Comparison of ENCODE assay signal across 17 cellular contexts in genomic region chr1:55069280-55069679, GRCh38. TPM values are rescaled to one million over a fixed set of nuclear protein-coding genes. Genes with fewer than 3 reads are reported as not detected.
A peak's percentile ranks its signal among the peaks of the same experiment; 100 is the strongest.
DNase-seq lines count a peak whose midpoint lies in the region; ATAC-seq, FAIRE-seq and TF ChIP-seq lines count a peak whose summit lies in the region.
"Had no signal": no experiment of that assay in that cellular context is flagged by ENCODE, and none has a peak within 500 bp of the region (broad histone marks: within the 10 kb centered on the region; RNA-seq: fewer than 3 reads in every experiment).

No MANE protein-coding gene starts in this region.

- TF ChIP-seq POLR2A in K562 (conservative IDR thresholded peaks at IDR 0.05): no peak; the same call in none of the 2 replicates
- TF ChIP-seq POLR2A in HepG2 (IDR thresholded peaks at IDR 0.05; ENCODE audit: insufficient read depth in 1 of 2, low read depth in 2 of 2, low read length in 2 of 2): peak in 1 of 2 experiments; percentile 44; a peak in 1 of 4 replicates

- POLR2A ChIA-PET in K562 (lab: Yijun Ruan, JAX): interaction anchor here (0.7 to 1.1 kb wide), 3 partner anchors 12 to 70 kb away, joined by 3 to 4 read pairs (median 4); partner anchors contain the start of gene BSND
- POLR2A ChIA-PET in HepG2 (lab: Yijun Ruan, JAX): no interaction called here

- no peak overlapping the region for H3K4me2 ChIP-seq in K562 (ENCODE audit: insufficient read depth, low read length)
- H3K4me2 ChIP-seq in HepG2 (ENCODE audit: low read depth, low read length): no peak overlapping the region
- H3K4me2 ChIP-seq: PC-9 had no signal

- no peaks in the 10 kb centered on the region for H3K9me1 ChIP-seq in K562 (ENCODE audit: control insufficient read depth, insufficient read depth, low read length)

- FAIRE-seq in K562 (lab: Jason Lieb, UNC) (no peak), HepG2 (lab: Jason Lieb, UNC) (no peak)

- no peak overlapping the region for H3K9ac ChIP-seq in K562 (ENCODE audit: insufficient read depth in 1 of 2, low read depth in 2 of 2, low read length in 2 of 2)
- H3K9ac ChIP-seq in HepG2 (ENCODE audit: insufficient read depth, low read depth, low read length): no peak overlapping the region

- 93% methylated on average over 7 of the region's 7 CpGs for WGBS in K562 (ENCODE audit: insufficient coverage, low coverage, missing lambda C conversion rate)
- WGBS in HepG2 (ENCODE audit: low lambda C conversion rate): 93% methylated on average over 7 of the region's 7 CpGs

- peaks cover 3% of the 10 kb centered on the region; the same call in 1 of the 2 replicates for H4K20me1 ChIP-seq in K562 (replicated peaks; ENCODE audit: control insufficient read depth, insufficient read depth, low read length)
- no peaks in the 10 kb centered on the region for H4K20me1 ChIP-seq in HepG2 (ENCODE audit: insufficient read depth, low read length)

- TF ChIP-seq CTCF in K562 (IDR thresholded peaks at IDR 0.05 in 2 of 3, conservative IDR thresholded peaks at IDR 0.05 in 1 of 3; ENCODE audit: insufficient read depth in 2 of 3, low read depth in 1 of 3, low read length in 3 of 3) (no peak), HepG2 (CRISPR knock-in tag; IDR thresholded peaks at IDR 0.05) (no peak)

- CTCF ChIA-PET in K562 (lab: Yijun Ruan, JAX; ENCODE audit: low intra/inter-chr PET ratio) (no interaction called here), HepG2 (lab: Yijun Ruan, JAX; ENCODE audit: low intra/inter-chr PET ratio, low total read pairs) (no interaction called here)

- in situ Hi-C loops in K562 (cut with MboI) (loop anchor here (5.0 kb wide), 1 partner anchor 33 kb away; no protein-coding TSS in a partner anchor), HepG2 (cut with HindIII; ENCODE audit: extremely low pct_ligation_motif_present, low pct_unique_long_range_greater_than_20kb) (no loop called here)

- no peak for TF ChIP-seq EP300 in K562 (IDR thresholded peaks at IDR 0.05; ENCODE audit: low read length)
- no peak for TF ChIP-seq EP300 in HepG2 (IDR thresholded peaks at IDR 0.05; ENCODE audit: low read depth in 2 of 2, low read length in 2 of 2)
- TF ChIP-seq EP300 in HepG2 (CRISPR knock-in tag; IDR thresholded peaks at IDR 0.05; ENCODE audit: borderline replicate concordance): no peak

- no peak for DNase-seq in stimulated activated naive CD8-positive, alpha-beta T cell treated with anti-CD3 and anti-CD28 coated beads, Interleukin-15, amount 100 ng/mL, for 72 hours
- no peak for DNase-seq in stimulated activated naive CD8-positive, alpha-beta T cell treated with anti-CD3 and anti-CD28 coated beads, Interleukin-15, Interleukin-2, amounts not matched to agents 100 U/mL and 50 U/mL, for 24 hours
- DNase-seq in K562 (ENCODE audit: extremely low read depth in 1 of 4, low spot score in 3 of 4) (no peak), HepG2 (ENCODE audit: low spot score) (no peak), midbrain (lab: John Stamatoyannopoulos, UW) (no peak), DMS53 treated with DMSO at 0.1 percent for 48 hours (lab: John Stamatoyannopoulos, UW; ENCODE audit: unreplicated experiment) (no peak)
- DNase-seq: CD8-positive, alpha-beta T cell; H7; Karpas-422; MM.1S; NCI-H1105; NCI-H1930; NCI-H2171; NCI-H446 treated with DMSO at 0.1 percent for 48 hours; NCI-H748 treated with DMSO at 0.1 percent for 48 hours; PC-9 had no signal

- TF ChIP-seq RAD21 in K562 (CRISPR knock-in tag; conservative IDR thresholded peaks at IDR 0.05 in 1 of 2, IDR thresholded peaks at IDR 0.05 in 1 of 2) (no peak), HepG2 (CRISPR knock-in tag; IDR thresholded peaks at IDR 0.05) (no peak)

- H3K27ac ChIP-seq in K562 (ENCODE audit: extremely low read depth, low read depth, low read length): no peak overlapping the region
- H3K27ac ChIP-seq in HepG2 (ENCODE audit: extremely low read length, insufficient read depth, low read length): no peak overlapping the region
- H3K27ac ChIP-seq: PC-9 had no signal

- H3K27ac Mint-ChIP-seq in stimulated activated naive CD8-positive, alpha-beta T cell treated with anti-CD3 and anti-CD28 coated beads, Interleukin-15, amount 100 ng/mL, for 72 hours: peak overlapping the region; percentile 24 to 64
- H3K27ac Mint-ChIP-seq: CD8-positive, alpha-beta T cell had no signal

- H3K79me2 ChIP-seq in K562 (ENCODE audit: control insufficient read depth, insufficient read depth, low read length): no peaks in the 10 kb centered on the region
- H3K79me2 ChIP-seq in HepG2 (ENCODE audit: insufficient read depth, low read length): no peaks in the 10 kb centered on the region

- H3K27me3 Mint-ChIP-seq in stimulated activated naive CD8-positive, alpha-beta T cell treated with anti-CD3 and anti-CD28 coated beads, Interleukin-15, amount 100 ng/mL, for 72 hours: no peaks in the 10 kb centered on the region

- H3K27me3 ChIP-seq in K562 (ENCODE audit: control insufficient read depth in 2 of 2, insufficient read depth in 2 of 2, low read length in 2 of 2) (no peaks in the 10 kb centered on the region), HepG2 (ENCODE audit: control insufficient read depth in 1 of 2, insufficient read depth in 2 of 2, low read length in 2 of 2) (no peaks in the 10 kb centered on the region)

- H2AFZ ChIP-seq in K562 (ENCODE audit: low read depth, low read length): no peak overlapping the region
- H2AFZ ChIP-seq in HepG2 (ENCODE audit: low read length): no peak overlapping the region
- H2AFZ ChIP-seq: PC-9 had no signal

- no peak overlapping the region for H3K4me3 ChIP-seq in K562
- no peak overlapping the region for H3K4me3 ChIP-seq in HepG2 (replicated peaks in 1 of 3; ENCODE audit: insufficient read depth in 1 of 3, low read depth in 2 of 3, low read length in 3 of 3)
- H3K4me3 ChIP-seq: PC-9 had no signal

- ATAC-seq in stimulated activated naive CD8-positive, alpha-beta T cell treated with anti-CD3 and anti-CD28 coated beads, Interleukin-15, amount 100 ng/mL, for 72 hours: no peak
- no peak for ATAC-seq in stimulated activated naive CD8-positive, alpha-beta T cell treated with anti-CD3 and anti-CD28 coated beads, Interleukin-15, Interleukin-2, amounts not matched to agents 100 U/mL and 50 U/mL, for 24 hours
- ATAC-seq in K562 (no peak), HepG2 (no peak; the same call in 2 of the 3 replicates), GM21717 (IDR thresholded peaks at IDR 0.05; ENCODE audit: unreplicated experiment) (no peak)
- ATAC-seq: CD8-positive, alpha-beta T cell had no signal

- peaks cover 22% of the 10 kb centered on the region for H3K4me1 Mint-ChIP-seq in stimulated activated naive CD8-positive, alpha-beta T cell treated with anti-CD3 and anti-CD28 coated beads, Interleukin-15, amount 100 ng/mL, for 72 hours

- H3K36me3 ChIP-seq in K562 (ENCODE audit: control insufficient read depth, insufficient read depth, low read length) (peaks cover 95% of the 10 kb centered on the region), HepG2 (replicated peaks in 1 of 2; ENCODE audit: control insufficient read depth in 1 of 2, insufficient read depth in 2 of 2, low read length in 2 of 2) (peaks cover 27 to 59% of the 10 kb centered on the region in 2 experiments)

- H3K4me1 ChIP-seq in K562 (replicated peaks in 1 of 2; ENCODE audit: control insufficient read depth in 2 of 2, insufficient read depth in 2 of 2, low read length in 2 of 2) (no peaks in the 10 kb centered on the region; a peak in 1 of 5 replicates), HepG2 (ENCODE audit: insufficient read depth, low read length) (peaks cover 15% of the 10 kb centered on the region)

- H3K4me3 Mint-ChIP-seq in stimulated activated naive CD8-positive, alpha-beta T cell treated with anti-CD3 and anti-CD28 coated beads, Interleukin-15, amount 100 ng/mL, for 72 hours: no peak overlapping the region
- H3K4me3 Mint-ChIP-seq: CD8-positive, alpha-beta T cell had no signal

- no TSS peak for BruUV-seq in K562 (replicated peaks; lab: Mats Ljungman, UMichigan)
- no TSS peak for BruUV-seq in HepG2 (replicated peaks; lab: Mats Ljungman, UMichigan)

- intact Hi-C loops in K562 (cut with micrococcal nuclease): no loop called here
- intact Hi-C loops in HepG2 (cut with micrococcal nuclease; ENCODE audit: unreplicated experiment): no loop called here

- H3K9me3 ChIP-seq in K562 (replicated peaks; ENCODE audit: control insufficient read depth, insufficient read depth, low read depth, low read length): no peaks in the 10 kb centered on the region
- no peaks in the 10 kb centered on the region for H3K9me3 ChIP-seq in HepG2 (ENCODE audit: low read length)

- H3K9me3 Mint-ChIP-seq in stimulated activated naive CD8-positive, alpha-beta T cell treated with anti-CD3 and anti-CD28 coated beads, Interleukin-15, amount 100 ng/mL, for 72 hours: no peaks in the 10 kb centered on the region
- H3K9me3 Mint-ChIP-seq: CD8-positive, alpha-beta T cell had no signal

RNA-seq across cellular contexts. Expression of gene PCSK9, which starts 29.9 kb away (rescaled TPM):
- total RNA-seq in K562 (2011; cell fraction: chromatin; rRNA removed; ENCODE audit: low replicate concordance): 22.6 and 51.1 TPM in 2 replicates
- 61.6 and 67.9 TPM in 2 replicates for total RNA-seq in K562 (2011; cell fraction: nucleolus; rRNA removed)
- total RNA-seq in K562 (2011; cell fraction: nucleoplasm; rRNA removed): 42.1 and 42.2 TPM in 2 replicates
- total RNA-seq in K562 (2014; rRNA removed) (46.0 and 70.3 TPM in 2 replicates), K562 (2014; rRNA removed; fragmentation: Illumina TruSeq; extraction: Trizol) (6.6 and 10.2 TPM in 2 replicates), K562 (2015; rRNA removed; fragmentation: Illumina TruSeq; extraction: Trizol) (24.7 and 26.1 TPM in 2 replicates), K562 (2021) (58.6 and 66.9 TPM in 2 replicates), HepG2 (2016; rRNA removed; fragmentation: Illumina TruSeq; extraction: Trizol) (31.2 and 80.5 TPM in 2 replicates)
- polyA plus RNA-seq in K562 (2011; rRNA removed) (11.2 and 55.2 TPM in 2 replicates), K562 (2014; fragmentation: Illumina TruSeq; extraction: Trizol) (25.7 and 32.4 TPM in 2 replicates), K562 (2014; fragmentation: Nextera tagmentation; extraction: Ambion mirVana) (1 to 10 TPM; 3.2 to 4.3 TPM), K562 (2014; rRNA removed) (37.9 and 43.9 TPM in 2 replicates), HepG2 (2011; rRNA removed) (33.3 and 80.9 TPM in 2 replicates)
- polyA plus RNA-seq in K562 (2011; cell fraction: cytosol; rRNA removed): 21.6 and 35.4 TPM in 2 replicates
- polyA plus RNA-seq in K562 (2011; cell fraction: nucleus; rRNA removed): 69.1 and 116 TPM in 2 replicates
- 80.4 and 94.8 TPM in 2 replicates for polyA plus RNA-seq in K562 (2012)
- 7.4 and 16.4 TPM in 2 replicates for polyA minus RNA-seq in K562 (2011; rRNA and poly(A)+ RNA removed)
- 12.9 and 44.1 TPM in 2 replicates for polyA minus RNA-seq in K562 (2011; cell fraction: cytosol; rRNA and poly(A)+ RNA removed)
- polyA minus RNA-seq in K562 (2011; cell fraction: nucleus; rRNA and poly(A)+ RNA removed): 17.9 and 38.1 TPM in 2 replicates
- total RNA-seq in HepG2 (2016; cell fraction: cytosol; rRNA removed; fragmentation: Illumina TruSeq; extraction: Trizol; ENCODE audit: low read depth): 3.3 and 3.9 TPM in 2 replicates
- 27.3 and 85.1 TPM in 2 replicates for total RNA-seq in HepG2 (2016; cell fraction: insoluble cytoplasmic fraction; rRNA removed; fragmentation: Illumina TruSeq; extraction: Trizol)
- 12.6 and 13.1 TPM in 2 replicates for total RNA-seq in HepG2 (2016; cell fraction: membrane; rRNA removed; fragmentation: Illumina TruSeq; extraction: Trizol)
- 73.8 and 95.4 TPM in 2 replicates for total RNA-seq in HepG2 (2016; cell fraction: nucleus; rRNA removed; fragmentation: Illumina TruSeq; extraction: Trizol)
- polyA plus RNA-seq in HepG2 (2011; cell fraction: cytosol; rRNA removed): 36.4 and 38.7 TPM in 2 replicates
- polyA plus RNA-seq in HepG2 (2011; cell fraction: nucleus; rRNA removed): 62.0 and 98.2 TPM in 2 replicates
- 77.5 and 98.1 TPM in 2 replicates for polyA plus RNA-seq in HepG2 (2012)
- 3.3 and 3.7 TPM in 2 replicates for polyA plus RNA-seq in HepG2 (2016; cell fraction: cytosol; fragmentation: Illumina TruSeq; extraction: Trizol; ENCODE audit: low read depth)
- polyA plus RNA-seq in HepG2 (2016; cell fraction: insoluble cytoplasmic fraction; fragmentation: Illumina TruSeq; extraction: Trizol; ENCODE audit: low read depth): 24.9 and 30.2 TPM in 2 replicates
- polyA plus RNA-seq in HepG2 (2016; cell fraction: membrane; fragmentation: Illumina TruSeq; extraction: Trizol; ENCODE audit: low read depth): 6.3 and 7.0 TPM in 2 replicates
- 132 and 143 TPM in 2 replicates for polyA plus RNA-seq in HepG2 (2016; cell fraction: nucleus; fragmentation: Illumina TruSeq; extraction: Trizol; ENCODE audit: insufficient read depth, low read depth)
- 63.1 and 66.1 TPM in 2 replicates for polyA minus RNA-seq in HepG2 (2011; rRNA and poly(A)+ RNA removed; ENCODE audit: low replicate concordance)
- 26.8 and 38.6 TPM in 2 replicates for polyA minus RNA-seq in HepG2 (2011; cell fraction: cytosol; rRNA and poly(A)+ RNA removed)
- polyA minus RNA-seq in HepG2 (2011; cell fraction: nucleus; rRNA and poly(A)+ RNA removed): 15.3 and 25.5 TPM in 2 replicates
- total RNA-seq: CD8-positive, alpha-beta T cell had no signal
